Comparison of ENCODE assay signal across 18 cellular contexts in genomic region chr3:113828605-113829004, GRCh38.
A peak's percentile ranks its signal among the peaks of the same experiment; 100 is the strongest.
DNase-seq lines count a peak whose midpoint lies in the region; ATAC-seq and TF ChIP-seq lines count a peak whose summit lies in the region.
"Had no signal": no experiment of that assay in that cellular context is flagged by ENCODE, and none has a peak within 500 bp of the region (broad histone marks: within the 10 kb centered on the region; RNA-seq: fewer than 3 reads in every experiment).

No MANE protein-coding gene starts in this region.

- H3K27me3 ChIP-seq in neutrophil: no peaks in the 10 kb centered on the region
- H3K27me3 ChIP-seq: tibial artery had no signal

- H3K4me1 ChIP-seq in neutrophil (ENCODE audit: control insufficient read depth in 1 of 2, insufficient read depth in 1 of 2, low read depth in 1 of 2, low read length in 1 of 2): peaks cover 33 to 49% of the 10 kb centered on the region in 2 experiments
- H3K4me1 ChIP-seq: tibial artery had no signal

- DNase-seq in GM13976 (ENCODE audit: low spot score) (no peak), SW480 (ENCODE audit: low spot score) (no peak), ACHN (no peak)
- DNase-seq: activated CD4-positive, alpha-beta T cell treated with anti-CD3 and anti-CD28 coated beads, Interleukin-2, amount 50 U/mL, for 1 hour; activated naive CD8-positive, alpha-beta T cell treated with anti-CD3 and anti-CD28 coated beads for 36 hours; activated T-cell treated with anti-CD3 and anti-CD28 coated beads, Interleukin-2, amount 50 U/mL, for 24 hours; C1 segment of cervical spinal cord; effector memory CD4-positive, alpha-beta T cell; NCI-H2081; NCI-H774; right cardiac atrium; tibial artery had no signal

- H3K4me3 ChIP-seq in neutrophil (ENCODE audit: low read depth in 1 of 2, low read length in 1 of 2): no peak overlapping the region
- H3K4me3 ChIP-seq: lung, tibial artery had no signal

- TF ChIP-seq CTCF in neutrophil (IDR thresholded peaks at IDR 0.05) (no peak), GM13976 (IDR thresholded peaks at IDR 0.05; ENCODE audit: borderline replicate concordance, control extremely low read depth, extremely low read depth, insufficient read depth, missing control alignments) (no peak)

- peak overlapping the region; percentile 94 for H3K27ac ChIP-seq in neutrophil
- H3K27ac ChIP-seq: tibial artery had no signal

- H3K9me3 ChIP-seq in neutrophil: no peaks in the 10 kb centered on the region

- H3K36me3 ChIP-seq in neutrophil: no peaks in the 10 kb centered on the region
- H3K36me3 ChIP-seq: tibial artery had no signal

- peak; percentile 35 for ATAC-seq in GM18868 (IDR thresholded peaks at IDR 0.05; ENCODE audit: unreplicated experiment)
- peak; percentile 49 for ATAC-seq in GM21717 (IDR thresholded peaks at IDR 0.05; ENCODE audit: unreplicated experiment)
- ATAC-seq in HG03571 (IDR thresholded peaks at IDR 0.05; ENCODE audit: unreplicated experiment): peak; percentile 37
- no peak for ATAC-seq in GM18519 (IDR thresholded peaks at IDR 0.05; ENCODE audit: low FRiP score, unreplicated experiment)
- ATAC-seq: right cardiac atrium had no signal

- in situ Hi-C loops in GM13976 (cut with MboI; ENCODE audit: low sequenced_read_pairs, unreplicated experiment) (no loop called here), ACHN (cut with HindIII; ENCODE audit: low pct_ligation_motif_present, low pct_unique_long_range_greater_than_20kb, low sequenced_read_pairs) (no loop called here)
